In the genomic region with DNA sequence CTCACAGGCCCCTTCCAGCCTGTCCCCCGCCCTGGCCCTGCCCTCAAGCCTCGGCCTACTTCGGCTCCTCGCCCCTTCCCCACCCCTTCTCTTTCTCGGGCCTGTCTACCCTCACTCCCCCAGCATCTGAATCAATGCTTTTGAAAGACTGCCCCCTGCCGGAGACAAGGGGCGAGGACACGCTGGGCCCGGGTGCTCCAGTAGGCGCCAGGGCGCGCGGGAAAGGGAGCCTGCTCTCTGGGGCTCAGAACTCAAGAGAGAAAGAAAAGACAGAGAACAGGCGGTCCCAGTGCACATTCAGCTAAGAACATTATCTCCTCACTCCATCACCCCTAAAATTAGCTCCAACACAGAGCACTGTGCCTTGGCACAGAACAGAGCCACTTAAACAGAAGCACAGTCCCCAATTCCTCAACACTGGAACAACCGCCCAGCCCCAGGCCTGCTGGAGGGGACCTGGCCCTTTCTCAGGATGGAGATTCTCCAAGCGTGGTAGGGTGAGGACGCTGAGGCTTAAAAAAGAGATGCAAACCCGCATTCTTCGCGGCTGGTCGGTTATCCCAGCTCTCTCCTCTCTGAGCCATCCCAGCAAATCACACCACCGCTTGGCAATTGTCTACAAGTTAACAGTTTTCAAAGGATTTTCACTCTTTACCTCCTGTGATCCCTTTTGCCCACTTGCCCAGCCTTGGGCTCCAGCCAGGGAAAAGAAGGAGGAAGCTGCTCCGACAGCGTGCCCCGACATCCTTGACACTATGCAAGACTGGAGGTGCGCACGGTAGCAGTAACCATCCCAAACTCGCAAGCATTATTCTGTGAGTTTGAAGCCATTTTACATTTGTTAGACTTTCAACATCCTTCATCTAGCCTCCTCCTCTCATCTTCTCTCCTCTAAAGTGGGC, we compare ENCODE assay signal across 8 cellular contexts. TPM values are rescaled to one million over a fixed set of nuclear protein-coding genes. Genes with fewer than 3 reads are reported as not detected.
DNase-seq lines count a peak whose midpoint lies in the region; ATAC-seq, FAIRE-seq and TF ChIP-seq lines count a peak whose summit lies in the region.

No MANE protein-coding gene starts in this region.

- ATAC-seq in GM21723 (IDR thresholded peaks at IDR 0.05; ENCODE audit: unreplicated experiment) (peak; percentile 37), HG02973 (IDR thresholded peaks at IDR 0.05; ENCODE audit: unreplicated experiment) (no peak)
- peak; percentile 68 for ATAC-seq in central memory CD8-positive, alpha-beta T cell (replicated peaks; ENCODE audit: extremely low read depth, poor library complexity, severe bottlenecking)

- H3K4me1 ChIP-seq in BLaER1 (peaks cover 69% of the 10 kb centered on the region), kidney (ENCODE audit: control insufficient read depth in 1 of 2, insufficient read depth in 1 of 2, low read depth in 1 of 2, low read length in 2 of 2) (peaks cover 15 to 23% of the 10 kb centered on the region in 2 donors)

- no peaks in the 10 kb centered on the region for H3K27me3 Mint-ChIP-seq in central memory CD8-positive, alpha-beta T cell

- H3K9me3 Mint-ChIP-seq in central memory CD8-positive, alpha-beta T cell: no peaks in the 10 kb centered on the region

- H3K27ac Mint-ChIP-seq in central memory CD8-positive, alpha-beta T cell (ENCODE audit: low read depth): no peak overlapping the region

- H3K9ac ChIP-seq in BLaER1 (peak overlapping the region; percentile 99), kidney (ENCODE audit: low read length in 2 of 2) (peak overlapping the region in 1 of 2 donors; percentile 25)

- H3K36me3 ChIP-seq in BLaER1 (peaks cover 28% of the 10 kb centered on the region), kidney (ENCODE audit: control insufficient read depth in 1 of 2, insufficient read depth in 2 of 2, low read length in 2 of 2) (peaks cover 0 to 5% of the 10 kb centered on the region in 2 donors)

- H3K4me1 Mint-ChIP-seq in central memory CD8-positive, alpha-beta T cell: peaks cover 31% of the 10 kb centered on the region

- peak overlapping the region; percentile 91 for H3K4me2 ChIP-seq in BLaER1

- H3K36me3 Mint-ChIP-seq in central memory CD8-positive, alpha-beta T cell (ENCODE audit: insufficient read depth): peaks cover 14% of the 10 kb centered on the region

- H3K9me3 ChIP-seq in BLaER1 (no peaks in the 10 kb centered on the region), kidney (ENCODE audit: control insufficient read depth in 1 of 2, low read length in 2 of 2) (no peaks in the 10 kb centered on the region)

- intact Hi-C loops in kidney (cut with DNase I): no loop called here

- peaks cover 68% of the 10 kb centered on the region for H4K20me1 ChIP-seq in BLaER1

- FAIRE-seq in kidney (lab: Jason Lieb, UNC): no peak

- H3K4me3 ChIP-seq in BLaER1: peak overlapping the region; percentile 100
- H3K4me3 ChIP-seq in kidney (ENCODE audit: low read length in 2 of 2): peak overlapping the region; percentile 74 to 79

- no peaks in the 10 kb centered on the region for H3K27me3 ChIP-seq in BLaER1

- H3K4me3 Mint-ChIP-seq in central memory CD8-positive, alpha-beta T cell: peak overlapping the region; percentile 99

- DNase-seq in NCI-H2196 treated with DMSO at 0.1 percent for 48 hours (lab: John Stamatoyannopoulos, UW; ENCODE audit: unreplicated experiment) (peak; percentile 39), kidney (peak; percentile 89)
- peak; percentile 83 for DNase-seq in activated CD4-positive, CD25-positive, alpha-beta regulatory T cell treated with anti-CD3 and anti-CD28 coated beads, Interleukin-2, amount 50 U/mL, for 72 hours
- DNase-seq in central memory CD8-positive, alpha-beta T cell (ENCODE audit: low spot score in 2 of 2): peak; percentile 67 to 79
- peak; percentile 89 for DNase-seq in stimulated activated CD4-positive, alpha-beta T cell treated with anti-CD3 and anti-CD28 coated beads, Interleukin-15, amount 100 ng/mL, for 24 hours

- peak; percentile 94 for TF ChIP-seq CTCF in kidney (IDR thresholded peaks at IDR 0.05; ENCODE audit: borderline replicate concordance, extremely low read depth, insufficient read depth)

- H3K27ac ChIP-seq in BLaER1 (peak overlapping the region; percentile 97; the same call in 1 of the 2 replicates), kidney (ENCODE audit: low read depth in 2 of 2, low read length in 2 of 2) (no peak overlapping the region)

RNA-seq across cellular contexts. Expression of a gene that starts 2.1 kb away (rescaled TPM):
- total RNA-seq in kidney: 51.3 TPM
- 11.6 TPM for polyA plus RNA-seq in kidney (ENCODE audit: insufficient read depth, low read depth, low replicate concordance)

RNA-seq across cellular contexts. Expression of a gene that starts 14.0 kb away (rescaled TPM):
- 25.7 TPM for total RNA-seq in kidney
- polyA plus RNA-seq in kidney (ENCODE audit: insufficient read depth, low read depth, low replicate concordance): 41.8 TPM

RNA-seq across cellular contexts. Expression of a gene that starts 18.4 kb away (rescaled TPM):
- 265 TPM for total RNA-seq in kidney
- polyA plus RNA-seq in kidney (ENCODE audit: insufficient read depth, low read depth, low replicate concordance): 234 TPM

RNA-seq across cellular contexts. Expression of a gene that starts 28.3 kb away (rescaled TPM):
- total RNA-seq in kidney: not detected
- not detected for polyA plus RNA-seq in kidney (ENCODE audit: insufficient read depth, low read depth, low replicate concordance)

RNA-seq across cellular contexts. Expression of a gene that starts 35.7 kb away (rescaled TPM):
- not detected for total RNA-seq in kidney
- not detected for polyA plus RNA-seq in kidney (ENCODE audit: insufficient read depth, low read depth, low replicate concordance)

Comparison
In these comparisons a context has a peak if more than half of its experiments do, and no peak if none do; other contexts are left out.
1. DNase-seq: peak in every context shown above with its lines; median percentile 89 in kidney; 89 in stimulated activated CD4-positive, alpha-beta T cell treated with anti-CD3 and anti-CD28 coated beads, Interleukin-15, amount 100 ng/mL, for 24 hours; 83 in activated CD4-positive, CD25-positive, alpha-beta regulatory T cell treated with anti-CD3 and anti-CD28 coated beads, Interleukin-2, amount 50 U/mL, for 72 hours; 73 in central memory CD8-positive, alpha-beta T cell; 39 in NCI-H2196 treated with DMSO at 0.1 percent for 48 hours.